1 cellular context compared by ENCODE assay signal in genomic region chr14:103115086-103115679, GRCh38.
TF ChIP-seq lines count a peak whose summit lies in the region.
"Not testable (repeated sequence)": the region's sequence is repeated elsewhere in the genome, so short reads cannot be mapped to it uniquely, and the experiment has no call there.

No MANE protein-coding gene starts in this region.

TF ChIP-seq in K562, 482 proteins besides CTCF, POLR2A, EP300 and RAD21:
- TF ChIP-seq RBBP5 (IDR thresholded peaks at IDR 0.05; ENCODE audit: borderline replicate concordance, insufficient read depth, low read length, poor library complexity, severe bottlenecking): peak; percentile 39
- TF ChIP-seq NRF1 (conservative IDR thresholded peaks at IDR 0.05 in 1 of 2, IDR thresholded peaks at IDR 0.05 in 1 of 2): peak; percentile 42 to 48; a peak in 2 of 4 replicates
- peak; percentile 63; the same call in 1 of the 2 replicates for TF ChIP-seq CC2D1A (IDR thresholded peaks at IDR 0.05)
- TF ChIP-seq L3MBTL2 (IDR thresholded peaks at IDR 0.05): peak; percentile 26; the same call in 1 of the 2 replicates
- peak; percentile 41; the same call in 1 of the 2 replicates for TF ChIP-seq ADNP (tag; IDR thresholded peaks at IDR 0.05)
- TF ChIP-seq MGA (IDR thresholded peaks at IDR 0.05): peak; percentile 24; the same call in 1 of the 2 replicates
- peak; percentile 54 for TF ChIP-seq NR2C1 (IDR thresholded peaks at IDR 0.05)
- peak; percentile 41; the same call in 1 of the 2 replicates for TF ChIP-seq NR2C1 (tag; IDR thresholded peaks at IDR 0.05)
- TF ChIP-seq ZBTB5 (IDR thresholded peaks at IDR 0.05): peak; percentile 65; the same call in 1 of the 2 replicates
- TF ChIP-seq ZNF592 (IDR thresholded peaks at IDR 0.05): 0 out of 2 replicates have a peak, but pooled peaks have one; percentile 26
- 0 out of 2 replicates have a peak, but pooled peaks have one; percentile 29 for TF ChIP-seq TRIM28 (IDR thresholded peaks at IDR 0.05)
- not testable (repeated sequence) for TF ChIP-seq NR2C2 (CRISPR knock-in tag; IDR thresholded peaks at IDR 0.05)
- peak; percentile 42; the same call in 1 of the 2 replicates for TF ChIP-seq NR2C2 (tag; IDR thresholded peaks at IDR 0.05)
- TF ChIP-seq TFAP4 (CRISPR knock-in tag; IDR thresholded peaks at IDR 0.05; ENCODE audit: borderline replicate concordance): peak; percentile 22; the same call in 1 of the 2 replicates
- peak; percentile 2 for TF ChIP-seq NFYB (IDR thresholded peaks at IDR 0.05; ENCODE audit: extremely low read depth, insufficient read length)
TF ChIP-seq in K562: peak in this region for 13; not testable (repeated sequence) for 469.
